ENCODE assay signal across 20 cellular contexts in the genomic region with DNA sequence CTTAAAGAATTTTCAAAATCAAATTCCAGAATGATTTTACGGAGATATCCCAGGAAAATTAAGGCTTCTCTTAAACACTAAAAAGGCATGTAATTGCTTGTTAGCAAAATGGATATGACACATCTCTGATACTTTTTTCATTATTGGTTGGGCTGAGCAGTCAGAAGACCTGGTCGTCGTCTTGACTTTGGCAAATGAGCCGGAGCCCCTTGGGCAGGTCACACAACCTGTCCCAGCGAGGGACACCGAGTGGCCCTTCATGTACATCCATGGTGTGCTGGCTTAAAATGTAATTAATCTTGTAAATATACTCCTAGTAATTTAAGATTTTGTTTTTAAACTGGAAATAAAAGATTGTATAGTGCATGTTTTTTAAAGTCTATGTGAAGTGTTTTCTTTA.
"Had no signal": no experiment of that assay in that cellular context is flagged by ENCODE, and none has a peak within 500 bp of the region (broad histone marks: within the 10 kb centered on the region; RNA-seq: fewer than 3 reads in every experiment).

No MANE protein-coding gene starts in this region.

- DNase-seq: activated CD4-positive, alpha-beta T cell treated with anti-CD3 and anti-CD28 coated beads, Interleukin-2, amount 10 ng/mL, durations not matched to agents 7 days and 5 days; activated CD4-positive, CD25-positive, alpha-beta regulatory T cell treated with anti-CD3 and anti-CD28 coated beads, Interleukin-2, amount 50 U/mL, for 72 hours; activated CD8-positive, alpha-beta T cell treated with anti-CD3 and anti-CD28 coated beads for 36 hours; activated naive CD4-positive, alpha-beta T cell treated with Interleukin-2 at 50 U/mL for 16 hours; activated T-cell treated with anti-CD3 and anti-CD28 coated beads, Interleukin-2, amount 50 U/mL, for 4 hours; cortex of kidney; effector CD4-positive, alpha-beta T cell; erythroblast; foreskin fibroblast; left colon; lower lobe of right lung; natural killer cell; retina; stimulated activated CD4-positive, alpha-beta T cell treated with anti-CD3 and anti-CD28 coated beads, Interleukin-4, amount 100 ng/mL, for 4 hours; stimulated activated naive CD8-positive, alpha-beta T cell treated with anti-CD3 and anti-CD28 coated beads, Interleukin-15, amount 100 ng/mL, for 72 hours; T-helper 1 cell; tibial artery; WERI-Rb-1 had no signal

- H3K27ac Mint-ChIP-seq: activated CD4-positive, alpha-beta T cell treated with anti-CD3 and anti-CD28 coated beads, Interleukin-2, amount 10 ng/mL, durations not matched to agents 7 days and 5 days; activated CD8-positive, alpha-beta T cell treated with anti-CD3 and anti-CD28 coated beads for 36 hours; activated T-helper 2 cell treated with anti-CD3 and anti-CD28 coated beads, Interferon-gamma antibody, Interleukin-2, Interleukin-4, amounts not matched to agents 10 μg/mL and 5 μg/mL and 100 μg/mL, durations not matched to agents 14 hours and 24 hours and 36 hours; natural killer cell; progenitor cell of endocrine pancreas; stimulated activated naive CD8-positive, alpha-beta T cell treated with anti-CD3 and anti-CD28 coated beads, Interleukin-15, amount 100 ng/mL, for 72 hours had no signal

- H3K4me3 Mint-ChIP-seq: activated CD4-positive, alpha-beta T cell treated with anti-CD3 and anti-CD28 coated beads, Interleukin-2, amount 10 ng/mL, durations not matched to agents 7 days and 5 days; activated CD8-positive, alpha-beta T cell treated with anti-CD3 and anti-CD28 coated beads for 36 hours; activated T-cell treated with anti-CD3 and anti-CD28 coated beads, Interleukin-2, amount 50 U/mL, for 4 hours; natural killer cell; stimulated activated naive CD8-positive, alpha-beta T cell treated with anti-CD3 and anti-CD28 coated beads, Interleukin-15, amount 100 ng/mL, for 72 hours had no signal

- H3K4me3 ChIP-seq: lower lobe of right lung, tibial artery had no signal

- H3K9me3 ChIP-seq: lower lobe of right lung, tibial artery had no signal

- H3K9me3 Mint-ChIP-seq: activated CD4-positive, alpha-beta T cell treated with anti-CD3 and anti-CD28 coated beads, Interleukin-2, amount 10 ng/mL, durations not matched to agents 7 days and 5 days; activated CD8-positive, alpha-beta T cell treated with anti-CD3 and anti-CD28 coated beads for 36 hours; activated T-cell treated with anti-CD3 and anti-CD28 coated beads, Interleukin-2, amount 50 U/mL, for 4 hours; activated T-helper 2 cell treated with anti-CD3 and anti-CD28 coated beads, Interferon-gamma antibody, Interleukin-2, Interleukin-4, amounts not matched to agents 10 μg/mL and 5 μg/mL and 100 μg/mL, durations not matched to agents 14 hours and 24 hours and 36 hours; natural killer cell; stimulated activated naive CD8-positive, alpha-beta T cell treated with anti-CD3 and anti-CD28 coated beads, Interleukin-15, amount 100 ng/mL, for 72 hours had no signal

- H3K27me3 Mint-ChIP-seq: activated CD4-positive, alpha-beta T cell treated with anti-CD3 and anti-CD28 coated beads, Interleukin-2, amount 10 ng/mL, durations not matched to agents 7 days and 5 days; activated CD8-positive, alpha-beta T cell treated with anti-CD3 and anti-CD28 coated beads for 36 hours; progenitor cell of endocrine pancreas; stimulated activated naive CD8-positive, alpha-beta T cell treated with anti-CD3 and anti-CD28 coated beads, Interleukin-15, amount 100 ng/mL, for 72 hours had no signal

- H3K27me3 ChIP-seq: tibial artery had no signal

- H3K4me1 Mint-ChIP-seq: natural killer cell had no signal

- ATAC-seq: activated CD8-positive, alpha-beta T cell treated with anti-CD3 and anti-CD28 coated beads for 36 hours; activated T-cell treated with anti-CD3 and anti-CD28 coated beads, Interleukin-2, amount 50 U/mL, for 4 hours; left colon; lower lobe of right lung; natural killer cell; stimulated activated naive CD8-positive, alpha-beta T cell treated with anti-CD3 and anti-CD28 coated beads, Interleukin-15, amount 100 ng/mL, for 72 hours had no signal

- H3K27ac ChIP-seq: lower lobe of right lung, WERI-Rb-1 had no signal
